8 cellular contexts compared by ENCODE assay signal in genomic region chr1:42923367-42924248, GRCh38. TPM values are rescaled to one million over a fixed set of nuclear protein-coding genes. Genes with fewer than 3 reads are reported as not detected.
DNase-seq lines count a peak whose midpoint lies in the region; ATAC-seq and TF ChIP-seq lines count a peak whose summit lies in the region.

No MANE protein-coding gene starts in this region.

- H3K27me3 ChIP-seq in SJCRH30, result no peaks in the 10 kb centered on the region

- no peaks in the 10 kb centered on the region for H3K9me3 ChIP-seq in SJCRH30 (replicated peaks)

- H3K4me1 ChIP-seq in SJCRH30, result peaks cover 5% of the 10 kb centered on the region; the same call in 1 of the 2 replicates

- no peaks in the 10 kb centered on the region for H3K27me3 Mint-ChIP-seq in osteocyte (ENCODE audit: unreplicated experiment)

- H3K9me3 Mint-ChIP-seq in osteocyte (ENCODE audit: unreplicated experiment), result no peaks in the 10 kb centered on the region

- H3K4me3 Mint-ChIP-seq in osteocyte (ENCODE audit: unreplicated experiment), result peak overlapping the region; percentile 89

- H3K36me3 Mint-ChIP-seq in osteocyte (ENCODE audit: unreplicated experiment), result peaks cover 28% of the 10 kb centered on the region

- H3K4me1 Mint-ChIP-seq in osteocyte (ENCODE audit: unreplicated experiment), result peaks cover 36% of the 10 kb centered on the region

- H3K27ac ChIP-seq in SJCRH30, result peak overlapping the region; percentile 91

- peak overlapping the region; percentile 94 for H3K27ac Mint-ChIP-seq in osteocyte (ENCODE audit: unreplicated experiment)

- no peak for DNase-seq in SJCRH30
- no peak for DNase-seq in epithelial cell of proximal tubule (ENCODE audit: low read depth)
- no peak for DNase-seq in osteocyte (ENCODE audit: extremely low spot score, unreplicated experiment)
- no peak for DNase-seq in NCI-H2227 treated with DMSO at 0.1 percent for 48 hours (lab: John Stamatoyannopoulos, UW)
- DNase-seq in NCI-H774 (lab: John Stamatoyannopoulos, UW), result no peak
- DNase-seq in left lobe of liver (ENCODE audit: low spot score), result no peak

- H3K36me3 ChIP-seq in SJCRH30, result peaks cover 32% of the 10 kb centered on the region

- H3K4me3 ChIP-seq in GM12875 (ENCODE audit: low read depth, low read length), result peak overlapping the region; percentile 80
- H3K4me3 ChIP-seq in SJCRH30, result peak overlapping the region; percentile 73
- peak overlapping the region; percentile 72 for H3K4me3 ChIP-seq in epithelial cell of proximal tubule (ENCODE audit: low read depth, low read length)

- no peak for ATAC-seq in HG02610 (IDR thresholded peaks at IDR 0.05; ENCODE audit: unreplicated experiment)
- ATAC-seq in left lobe of liver, result no peak

- no peak for TF ChIP-seq CTCF in GM12875 (IDR thresholded peaks at IDR 0.05; ENCODE audit: borderline replicate concordance, insufficient read depth, low read depth, low read length)
- TF ChIP-seq CTCF in epithelial cell of proximal tubule (conservative IDR thresholded peaks at IDR 0.05; ENCODE audit: low read depth, low read length), result no peak
- no peak for TF ChIP-seq CTCF in osteocyte (IDR thresholded peaks at IDR 0.05)

RNA-seq across cellular contexts. Expression of gene SLC2A1, which starts 35.1 kb away (rescaled TPM):
- total RNA-seq in SJCRH30 (2014; rRNA removed; shearing (Covaris generic)), result 64.8 and 73.2 TPM in 2 replicates
- total RNA-seq in epithelial cell of proximal tubule, result 374 and 598 TPM in 2 replicates
- total RNA-seq in osteocyte, result 200 and 236 TPM in 2 replicates
- 9.5 TPM for total RNA-seq in left lobe of liver
